ENCODE assay signal across 10 cellular contexts in the genomic region with DNA sequence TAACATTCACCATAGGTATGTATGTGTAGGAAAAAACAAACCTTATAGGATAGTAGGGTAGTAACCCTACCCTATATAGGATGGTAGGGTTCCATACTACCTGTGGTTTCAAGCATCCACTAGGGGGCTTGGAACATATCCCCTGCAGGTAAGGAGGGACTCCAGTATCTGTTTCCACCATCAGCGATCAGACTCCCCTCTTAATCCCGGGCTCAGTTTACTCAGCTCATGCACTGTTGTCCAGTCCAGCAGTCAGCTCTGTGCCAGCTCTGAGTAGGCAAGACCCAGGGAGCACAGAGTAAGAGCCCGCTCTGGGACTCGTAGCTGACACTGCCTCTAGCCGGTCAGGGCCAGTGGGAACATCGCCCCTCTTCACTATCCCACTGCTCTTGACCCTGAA.
DNase-seq lines count a peak whose midpoint lies in the region; ATAC-seq, FAIRE-seq and TF ChIP-seq lines count a peak whose summit lies in the region.
"Had no signal": no experiment of that assay in that cellular context is flagged by ENCODE, and none has a peak within 500 bp of the region (broad histone marks: within the 10 kb centered on the region; RNA-seq: fewer than 3 reads in every experiment).

No MANE protein-coding gene starts in this region.

- H3K36me3 ChIP-seq in PC-9 (ENCODE audit: low read depth) (no peaks in the 10 kb centered on the region), psoas muscle (ENCODE audit: insufficient read depth in 1 of 2, low read depth in 1 of 2) (no peaks in the 10 kb centered on the region)

- CTCF ChIA-PET in PC-9 (lab: Charles Lee), result interaction anchor here (0.6 to 0.7 kb wide), 2 partner anchors 28 to 43 kb away, joined by 3 to 8 read pairs; no protein-coding TSS in a partner anchor

- H3K27me3 ChIP-seq in PC-9 (ENCODE audit: insufficient read depth, low read depth), result no peaks in the 10 kb centered on the region
- H3K27me3 ChIP-seq in psoas muscle (ENCODE audit: insufficient read depth in 3 of 3, low read length in 2 of 3), result no peaks in the 10 kb centered on the region

- H3K4me1 Mint-ChIP-seq in memory B cell, result peaks cover 8% of the 10 kb centered on the region

- no peak overlapping the region for H3K27ac Mint-ChIP-seq in memory B cell

- H2AFZ ChIP-seq in PC-9, result no peak overlapping the region

- 0 out of 2 replicates have a peak overlapping the region, but pooled peaks have one; percentile 10 for H3K4me2 ChIP-seq in PC-9

- peak; percentile 70 for ATAC-seq in GM18868 (IDR thresholded peaks at IDR 0.05; ENCODE audit: unreplicated experiment)
- peak; percentile 57 for ATAC-seq in memory B cell (ENCODE audit: low read depth)
- ATAC-seq in GM19452 (IDR thresholded peaks at IDR 0.05; ENCODE audit: unreplicated experiment), result no peak
- no peak for ATAC-seq in GM19467 (IDR thresholded peaks at IDR 0.05; ENCODE audit: unreplicated experiment)
- ATAC-seq in psoas muscle, result no peak

- peaks cover 25% of the 10 kb centered on the region; the same call in 1 of the 2 replicates for H3F3A ChIP-seq in PC-9 (ENCODE audit: insufficient read depth, low read depth)

- H3K4me1 ChIP-seq in PC-9 (replicated peaks; ENCODE audit: insufficient read depth) (peaks cover 32% of the 10 kb centered on the region), psoas muscle (no peaks in the 10 kb centered on the region)

- no peaks in the 10 kb centered on the region for H3K9me2 ChIP-seq in PC-9 (ENCODE audit: insufficient read depth)

- no peaks in the 10 kb centered on the region for H4K20me1 ChIP-seq in PC-9 (ENCODE audit: insufficient read depth)

- POLR2A ChIA-PET in PC-9 (lab: Charles Lee; ENCODE audit: unreplicated experiment), result no interaction called here

- no peaks in the 10 kb centered on the region for H3K9me3 ChIP-seq in PC-9 (ENCODE audit: insufficient read depth, low read depth)
- no peaks in the 10 kb centered on the region for H3K9me3 ChIP-seq in psoas muscle

- no peak for FAIRE-seq in D721Med (lab: Jason Lieb, UNC)

- H3K27ac ChIP-seq in PC-9, result no peak overlapping the region
- no peak overlapping the region for H3K27ac ChIP-seq in psoas muscle
- H3K27ac ChIP-seq: SK-N-MC had no signal

- TF ChIP-seq CTCF in D721Med (IDR thresholded peaks at IDR 0.05; ENCODE audit: insufficient read depth, missing control alignments) (peak; percentile 23), PC-9 (conservative IDR thresholded peaks at IDR 0.05) (0 out of 2 replicates have a peak, but pooled peaks have one; percentile 34), psoas muscle (IDR thresholded peaks at IDR 0.05) (no peak)

- no peak overlapping the region for H3K4me3 Mint-ChIP-seq in memory B cell

- WGBS in psoas muscle, 3 donors, result 76 to 80% (median 77%) methylated on average over 6 of the region's 6 CpGs

- DNase-seq in D721Med (ENCODE audit: insufficient read length, low spot score), result no peak
- no peak for DNase-seq in PC-9
- DNase-seq in memory B cell (ENCODE audit: low spot score in 2 of 2), result no peak
- DNase-seq in CD1c-positive myeloid dendritic cell (ENCODE audit: extremely low spot score), result no peak
- no peak for DNase-seq in psoas muscle
- DNase-seq: retina had no signal

- no peaks in the 10 kb centered on the region for H3K36me3 Mint-ChIP-seq in memory B cell

- H3K9me3 Mint-ChIP-seq in memory B cell, result no peaks in the 10 kb centered on the region

- no TSS peak for BruUV-seq in PC-9 (replicated peaks; lab: Mats Ljungman, UMichigan)

- H3K79me2 ChIP-seq in PC-9 (ENCODE audit: low read depth), result no peaks in the 10 kb centered on the region

- intact Hi-C loops in PC-9 (cut with micrococcal nuclease; ENCODE audit: unreplicated experiment) (loop anchor here (5.0 kb wide), 1 partner anchor 62 kb away; a partner anchor contains a TSS), psoas muscle (cut with DNase I) (no loop called here)

- H3K27me3 Mint-ChIP-seq in memory B cell, result no peaks in the 10 kb centered on the region

- H3K4me3 ChIP-seq in PC-9 (no peak overlapping the region), psoas muscle (no peak overlapping the region)
- H3K4me3 ChIP-seq: SK-N-MC had no signal

Comparison
In these comparisons a context has a peak if more than half of its experiments do, and no peak if none do; other contexts are left out.
1. ATAC-seq: peak in GM18868 (single experiment) and memory B cell (single experiment); none in GM19452 (single experiment), GM19467 (single experiment) and psoas muscle (0 of 4).